In genomic region chr2:197759625-197760292, GRCh38 we compare ENCODE assay signal across 21 cellular contexts. TPM values are rescaled to one million over a fixed set of nuclear protein-coding genes. Genes with fewer than 3 reads are reported as not detected.
A peak's percentile ranks its signal among the peaks of the same experiment; 100 is the strongest.
DNase-seq lines count a peak whose midpoint lies in the region; ATAC-seq, FAIRE-seq and TF ChIP-seq lines count a peak whose summit lies in the region.
"Had no signal": no experiment of that assay in that cellular context is flagged by ENCODE, and none has a peak within 500 bp of the region (broad histone marks: within the 10 kb centered on the region; RNA-seq: fewer than 3 reads in every experiment).

No MANE protein-coding gene starts in this region.

- WGBS in HepG2 (ENCODE audit: low lambda C conversion rate): 15% methylated on average over 4 of the region's 11 CpGs
- no CpG with 5 or more reads among the region's 11 CpGs for WGBS in right lobe of liver (ENCODE audit: insufficient coverage, low coverage, low lambda C conversion rate, missing lambda C conversion rate)
- WGBS in H1 (ENCODE audit: extremely low coverage in 1 of 2, insufficient coverage in 1 of 2, insufficient read length in 1 of 2, insufficient replicate concordance in 2 of 2, low coverage in 1 of 2, low lambda C conversion rate in 2 of 2, missing lambda C conversion rate in 1 of 2), 2 experiments: 91% methylated on average over 11 of the region's 11 CpGs; no CpG with 5 or more reads in 1 of the 2 experiments

- TF ChIP-seq EP300 in HepG2 (IDR thresholded peaks at IDR 0.05; ENCODE audit: low read depth in 2 of 2, low read length in 2 of 2) (no peak), HepG2 (CRISPR knock-in tag; IDR thresholded peaks at IDR 0.05; ENCODE audit: borderline replicate concordance) (no peak), H1 (IDR thresholded peaks at IDR 0.05; ENCODE audit: borderline replicate concordance in 1 of 2, low read depth in 2 of 2, low read length in 2 of 2) (no peak)

- no peaks in the 10 kb centered on the region for H3K23me2 ChIP-seq in H1 (ENCODE audit: low read depth, low read length)

- H4K91ac ChIP-seq in H1 (replicated peaks; ENCODE audit: insufficient read length, low read length): no peak overlapping the region

- H4K20me1 ChIP-seq in HepG2 (ENCODE audit: insufficient read depth, low read length) (no peaks in the 10 kb centered on the region), H1 (replicated peaks in 1 of 2; ENCODE audit: control insufficient read depth in 1 of 2, insufficient read depth in 2 of 2, low read length in 2 of 2) (no peaks in the 10 kb centered on the region)
- H4K20me1 ChIP-seq: BLaER1 had no signal

- no peak overlapping the region for H2BK5ac ChIP-seq in H1 (ENCODE audit: low read depth, low read length)

- no peak overlapping the region for H2AK5ac ChIP-seq in H1 (ENCODE audit: low read depth, low read length)

- H3K79me2 ChIP-seq in HepG2 (ENCODE audit: insufficient read depth, low read length): no peaks in the 10 kb centered on the region
- H3K79me2 ChIP-seq in H1 (ENCODE audit: control insufficient read depth in 1 of 2, insufficient read depth in 2 of 2, low read length in 2 of 2): no peaks in the 10 kb centered on the region

- no peak overlapping the region for H2BK120ac ChIP-seq in H1 (replicated peaks; ENCODE audit: low read depth, low read length)

- POLR2A ChIA-PET in HepG2 (lab: Yijun Ruan, JAX) (no interaction called here), H1 (lab: Charles Lee; ENCODE audit: partially characterized antibody) (no interaction called here)

- peak overlapping the region; percentile 15; the same call in 1 of the 2 replicates for H4K8ac ChIP-seq in H1 (ENCODE audit: extremely low read depth, insufficient read depth, low read length)

- 0 out of 2 replicates have a peak overlapping the region, but pooled peaks have one; percentile 8 for H3K4me2 ChIP-seq in HepG2 (ENCODE audit: low read depth, low read length)
- no peak overlapping the region for H3K4me2 ChIP-seq in H1 (ENCODE audit: insufficient read depth in 1 of 2, low read depth in 2 of 2, low read length in 2 of 2)
- H3K4me2 ChIP-seq: BLaER1 had no signal

- intact Hi-C loops in HepG2 (cut with micrococcal nuclease; ENCODE audit: unreplicated experiment) (no loop called here), right lobe of liver (cut with DNase I) (no loop called here), lower lobe of right lung (cut with DNase I) (no loop called here), vagina (cut with DNase I) (no loop called here)

- H2BK15ac ChIP-seq in H1 (ENCODE audit: low read length): no peak overlapping the region

- FAIRE-seq in HepG2 (lab: Jason Lieb, UNC) (no peak), H1 (lab: Jason Lieb, UNC) (no peak)
- FAIRE-seq: G401.6, GM12892, GM18507 had no signal

- H2AFZ ChIP-seq in HepG2 (ENCODE audit: low read length) (no peak overlapping the region), H1 (ENCODE audit: low read length) (no peak overlapping the region)

- H2BK12ac ChIP-seq in H1 (ENCODE audit: low read depth, low read length): no peak overlapping the region

- no peak for TF ChIP-seq POLR2A in HepG2 (IDR thresholded peaks at IDR 0.05; ENCODE audit: insufficient read depth in 1 of 2, low read depth in 2 of 2, low read length in 2 of 2)
- TF ChIP-seq POLR2A in right lobe of liver (IDR thresholded peaks at IDR 0.05): no peak
- TF ChIP-seq POLR2A in H1 (IDR thresholded peaks at IDR 0.05; ENCODE audit: control extremely low read depth in 1 of 2, low read depth in 2 of 2, low read length in 2 of 2): no peak
- no peak for TF ChIP-seq POLR2A in vagina (IDR thresholded peaks at IDR 0.05)

- BruUV-seq in HepG2 (replicated peaks; lab: Mats Ljungman, UMichigan): no TSS peak

- H3K36me3 ChIP-seq in HepG2 (replicated peaks in 1 of 2; ENCODE audit: control insufficient read depth in 1 of 2, insufficient read depth in 2 of 2, low read length in 2 of 2) (no peaks in the 10 kb centered on the region), right lobe of liver (no peaks in the 10 kb centered on the region), H1 (ENCODE audit: control insufficient read depth in 2 of 4, insufficient read depth in 4 of 4, low read length in 3 of 4) (no peaks in the 10 kb centered on the region), lower lobe of right lung (no peaks in the 10 kb centered on the region), vagina (no peaks in the 10 kb centered on the region)
- H3K36me3 ChIP-seq: BLaER1, HAP-1 had no signal

- ATAC-seq in HepG2 (peak; percentile 71), right lobe of liver (no peak), lower lobe of right lung (peak in 1 of 2 donors; percentile 34), GM21619 (IDR thresholded peaks at IDR 0.05; ENCODE audit: unreplicated experiment) (no peak)

- H3K23ac ChIP-seq in H1 (ENCODE audit: insufficient read length): no peak overlapping the region

- H2BK20ac ChIP-seq in H1 (ENCODE audit: low read length): no peak overlapping the region

- H3K27ac ChIP-seq in HepG2 (ENCODE audit: extremely low read length, insufficient read depth, low read length): no peak overlapping the region
- H3K27ac ChIP-seq in right lobe of liver: no peak overlapping the region
- H3K27ac ChIP-seq in H1 (ENCODE audit: low read depth, low read length): no peak overlapping the region
- no peak overlapping the region for H3K27ac ChIP-seq in lower lobe of right lung
- H3K27ac ChIP-seq in vagina: no peak overlapping the region
- H3K27ac ChIP-seq: BLaER1 had no signal

- H3K4me3 ChIP-seq in HepG2 (replicated peaks in 1 of 3; ENCODE audit: insufficient read depth in 1 of 3, low read depth in 2 of 3, low read length in 3 of 3) (no peak overlapping the region), right lobe of liver (no peak overlapping the region), H1 (ENCODE audit: extremely low read depth in 1 of 4, insufficient read depth in 2 of 4, low read depth in 3 of 4, low read length in 4 of 4) (no peak overlapping the region), lower lobe of right lung (no peak overlapping the region), vagina (no peak overlapping the region)
- H3K4me3 ChIP-seq: BLaER1, HAP-1 had no signal

- no peak overlapping the region for H3K4ac ChIP-seq in H1 (replicated peaks; ENCODE audit: insufficient read length, low read depth, low read length)

- H3K79me1 ChIP-seq in H1 (ENCODE audit: low read depth, low read length): no peaks in the 10 kb centered on the region

- H3K9ac ChIP-seq in HepG2 (ENCODE audit: insufficient read depth, low read depth, low read length) (no peak overlapping the region), H1 (replicated peaks in 1 of 4; ENCODE audit: extremely low read depth in 1 of 4, low read depth in 3 of 4, low read length in 3 of 4) (no peak overlapping the region)
- H3K9ac ChIP-seq: BLaER1 had no signal

- TF ChIP-seq CTCF in HepG2 (CRISPR knock-in tag; IDR thresholded peaks at IDR 0.05) (no peak), right lobe of liver (IDR thresholded peaks at IDR 0.05) (no peak), H1 (IDR thresholded peaks at IDR 0.05; ENCODE audit: control extremely low read depth in 1 of 3, insufficient read depth in 1 of 3, low read depth in 1 of 3, low read length in 3 of 3) (no peak), lower lobe of right lung (IDR thresholded peaks at IDR 0.05) (no peak), vagina (IDR thresholded peaks at IDR 0.05) (no peak)

- peaks cover 14% of the 10 kb centered on the region; the same call in 1 of the 2 replicates for H3K9me3 ChIP-seq in HepG2 (ENCODE audit: low read length)
- H3K9me3 ChIP-seq in right lobe of liver: no peaks in the 10 kb centered on the region
- peaks cover 4% of the 10 kb centered on the region in 2 experiments; a peak in 1 of 4 replicates for H3K9me3 ChIP-seq in H1 (ENCODE audit: insufficient read depth in 2 of 2, low read depth in 1 of 2, low read length in 1 of 2)
- peaks cover 20% of the 10 kb centered on the region for H3K9me3 ChIP-seq in lower lobe of right lung
- no peaks in the 10 kb centered on the region for H3K9me3 ChIP-seq in vagina
- H3K9me3 ChIP-seq: HAP-1 had no signal

- CTCF ChIA-PET in HepG2 (lab: Yijun Ruan, JAX; ENCODE audit: low intra/inter-chr PET ratio, low total read pairs): no interaction called here
- CTCF ChIA-PET in H1 (lab: Charles Lee; ENCODE audit: partially characterized antibody): interaction anchor here (0.8 to 1.7 kb wide), 5 partner anchors 12 to 53 kb away, joined by 3 to 5 read pairs (median 3); no protein-coding TSS in a partner anchor

- H4K5ac ChIP-seq in H1 (ENCODE audit: insufficient read length, low read depth, low read length): no peak overlapping the region

- H3K4me1 ChIP-seq in HepG2 (ENCODE audit: insufficient read depth, low read length): no peaks in the 10 kb centered on the region
- H3K4me1 ChIP-seq in right lobe of liver: no peaks in the 10 kb centered on the region
- no peaks in the 10 kb centered on the region for H3K4me1 ChIP-seq in H1 (replicated peaks in 1 of 4; ENCODE audit: control insufficient read depth in 3 of 4, insufficient read depth in 4 of 4, low read length in 3 of 4)
- H3K4me1 ChIP-seq in lower lobe of right lung: no peaks in the 10 kb centered on the region
- no peaks in the 10 kb centered on the region for H3K4me1 ChIP-seq in vagina
- H3K4me1 ChIP-seq: BLaER1, HAP-1 had no signal

- H3K27me3 ChIP-seq in HepG2 (ENCODE audit: control insufficient read depth in 1 of 2, insufficient read depth in 2 of 2, low read length in 2 of 2) (no peaks in the 10 kb centered on the region; a peak in 1 of 5 replicates), right lobe of liver (no peaks in the 10 kb centered on the region), H1 (replicated peaks in 1 of 4; ENCODE audit: control insufficient read depth in 3 of 4, extremely low read depth in 1 of 4, insufficient read depth in 3 of 4, low read length in 3 of 4) (no peaks in the 10 kb centered on the region), lower lobe of right lung (ENCODE audit: low read depth) (no peaks in the 10 kb centered on the region), vagina (no peaks in the 10 kb centered on the region)
- H3K27me3 ChIP-seq: BLaER1 had no signal

- no peak overlapping the region for H3K18ac ChIP-seq in H1 (ENCODE audit: extremely low read depth, low read length)

- in situ Hi-C loops in HepG2 (cut with HindIII; ENCODE audit: extremely low pct_ligation_motif_present, low pct_unique_long_range_greater_than_20kb): no loop called here

- H3K56ac ChIP-seq in H1 (replicated peaks; ENCODE audit: insufficient read length, low read depth, low read length): no peak overlapping the region

- no peak overlapping the region for H3K14ac ChIP-seq in H1 (ENCODE audit: insufficient read length)

- TF ChIP-seq RAD21 in HepG2 (CRISPR knock-in tag; IDR thresholded peaks at IDR 0.05) (no peak), H1 (IDR thresholded peaks at IDR 0.05 in 1 of 2, conservative IDR thresholded peaks at IDR 0.05 in 1 of 2; ENCODE audit: low read depth in 2 of 2, low read length in 2 of 2) (no peak)

- DNase-seq in HepG2 (ENCODE audit: low spot score): no peak
- no peak for DNase-seq in right lobe of liver
- no peak for DNase-seq in H1 (ENCODE audit: low read depth in 1 of 2, low spot score in 2 of 2)
- DNase-seq in lower lobe of right lung: peak; percentile 14
- no peak for DNase-seq in GM03348 (ENCODE audit: low spot score)
- no peak for DNase-seq in NOMO-1 treated with dmso at 0.1 percent for 144 hours (lab: John Stamatoyannopoulos, UW; ENCODE audit: unreplicated experiment)
- no peak for DNase-seq in vagina (ENCODE audit: extremely low spot score in 2 of 2)
- DNase-seq: 8988T; CD4-positive, alpha-beta memory T cell; DND-41; EL had no signal

RNA-seq across cellular contexts. Expression of gene BOLL, which starts 25.4 kb away (rescaled TPM):
- total RNA-seq in HepG2 (2016; rRNA removed; fragmentation: Illumina TruSeq; extraction: Trizol) (not detected in 2 replicates), right lobe of liver (not detected), lower lobe of right lung (not detected), vagina (not detected)
- not detected in 2 replicates for total RNA-seq in HepG2 (2016; cell fraction: cytosol; rRNA removed; fragmentation: Illumina TruSeq; extraction: Trizol; ENCODE audit: low read depth)
- not detected in 2 replicates for total RNA-seq in HepG2 (2016; cell fraction: insoluble cytoplasmic fraction; rRNA removed; fragmentation: Illumina TruSeq; extraction: Trizol)
- not detected in 2 replicates for total RNA-seq in HepG2 (2016; cell fraction: membrane; rRNA removed; fragmentation: Illumina TruSeq; extraction: Trizol)
- not detected in 2 replicates for total RNA-seq in HepG2 (2016; cell fraction: nucleus; rRNA removed; fragmentation: Illumina TruSeq; extraction: Trizol)
- polyA plus RNA-seq in HepG2 (2011; rRNA removed) (not detected in 2 replicates), H1 (2011; rRNA removed) (0.03 TPM in 1 of 2 replicates, not detected in the other)
- polyA plus RNA-seq in HepG2 (2011; cell fraction: cytosol; rRNA removed): not detected in 2 replicates
- not detected in 2 replicates for polyA plus RNA-seq in HepG2 (2011; cell fraction: nucleus; rRNA removed)
- not detected in 2 replicates for polyA plus RNA-seq in HepG2 (2012)
- polyA plus RNA-seq in HepG2 (2016; cell fraction: cytosol; fragmentation: Illumina TruSeq; extraction: Trizol; ENCODE audit: low read depth): not detected in 2 replicates
- polyA plus RNA-seq in HepG2 (2016; cell fraction: insoluble cytoplasmic fraction; fragmentation: Illumina TruSeq; extraction: Trizol; ENCODE audit: low read depth): not detected in 2 replicates
- not detected in 2 replicates for polyA plus RNA-seq in HepG2 (2016; cell fraction: membrane; fragmentation: Illumina TruSeq; extraction: Trizol; ENCODE audit: low read depth)
- polyA plus RNA-seq in HepG2 (2016; cell fraction: nucleus; fragmentation: Illumina TruSeq; extraction: Trizol; ENCODE audit: insufficient read depth, low read depth): not detected in 2 replicates
- not detected in 2 replicates for polyA minus RNA-seq in HepG2 (2011; rRNA and poly(A)+ RNA removed; ENCODE audit: low replicate concordance)
- polyA minus RNA-seq in HepG2 (2011; cell fraction: cytosol; rRNA and poly(A)+ RNA removed): not detected in 2 replicates
- not detected in 2 replicates for polyA minus RNA-seq in HepG2 (2011; cell fraction: nucleus; rRNA and poly(A)+ RNA removed)
- total RNA-seq in H1 (2021; fragmentation: NEBNext Ultra II Directional; extraction: Animal tissue kit (Norgen Biotek cat#: 25700)): not detected in 2 replicates
- not detected for polyA plus RNA-seq in H1 (2011; cell fraction: cytosol; rRNA removed)
- polyA plus RNA-seq in H1 (2011; cell fraction: nucleus; rRNA removed): not detected
- 0.33 TPM in 1 of 4 replicates, not detected in the others for polyA plus RNA-seq in H1 (2012, experiment 1 of 2)
- not detected for polyA plus RNA-seq in H1 (2012, experiment 2 of 2)
- not detected for polyA plus RNA-seq in H1 (2013, experiment 1 of 2)
- 0.09 TPM for polyA plus RNA-seq in H1 (2013, experiment 2 of 2)
- polyA minus RNA-seq in H1 (2011; rRNA and poly(A)+ RNA removed): not detected in 2 replicates
- not detected for polyA minus RNA-seq in H1 (2011; cell fraction: cytosol; rRNA and poly(A)+ RNA removed)
- polyA minus RNA-seq in H1 (2011; cell fraction: nucleus; rRNA and poly(A)+ RNA removed): not detected
- total RNA-seq: A673; CD4-positive, alpha-beta memory T cell; H4 had no signal
- polyA plus RNA-seq: AG04450; CD14-positive monocyte; CD4-positive, alpha-beta memory T cell had no signal

RNA-seq across cellular contexts. Expression of gene PLCL1, which starts 44.6 kb away (rescaled TPM):
- total RNA-seq in HepG2 (2016; rRNA removed; fragmentation: Illumina TruSeq; extraction: Trizol): not detected in 2 replicates
- not detected in 2 replicates for total RNA-seq in HepG2 (2016; cell fraction: cytosol; rRNA removed; fragmentation: Illumina TruSeq; extraction: Trizol; ENCODE audit: low read depth)
- not detected in 2 replicates for total RNA-seq in HepG2 (2016; cell fraction: insoluble cytoplasmic fraction; rRNA removed; fragmentation: Illumina TruSeq; extraction: Trizol)
- not detected in 2 replicates for total RNA-seq in HepG2 (2016; cell fraction: membrane; rRNA removed; fragmentation: Illumina TruSeq; extraction: Trizol)
- total RNA-seq in HepG2 (2016; cell fraction: nucleus; rRNA removed; fragmentation: Illumina TruSeq; extraction: Trizol): not detected in 2 replicates
- polyA plus RNA-seq in HepG2 (2011; rRNA removed): not detected in 2 replicates
- polyA plus RNA-seq in HepG2 (2011; cell fraction: cytosol; rRNA removed): not detected in 2 replicates
- not detected in 2 replicates for polyA plus RNA-seq in HepG2 (2011; cell fraction: nucleus; rRNA removed)
- not detected in 2 replicates for polyA plus RNA-seq in HepG2 (2012)
- not detected in 2 replicates for polyA plus RNA-seq in HepG2 (2016; cell fraction: cytosol; fragmentation: Illumina TruSeq; extraction: Trizol; ENCODE audit: low read depth)
- not detected in 2 replicates for polyA plus RNA-seq in HepG2 (2016; cell fraction: insoluble cytoplasmic fraction; fragmentation: Illumina TruSeq; extraction: Trizol; ENCODE audit: low read depth)
- polyA plus RNA-seq in HepG2 (2016; cell fraction: membrane; fragmentation: Illumina TruSeq; extraction: Trizol; ENCODE audit: low read depth): not detected in 2 replicates
- not detected in 2 replicates for polyA plus RNA-seq in HepG2 (2016; cell fraction: nucleus; fragmentation: Illumina TruSeq; extraction: Trizol; ENCODE audit: insufficient read depth, low read depth)
- polyA minus RNA-seq in HepG2 (2011; rRNA and poly(A)+ RNA removed; ENCODE audit: low replicate concordance): 0.06 and 0.28 TPM in 2 replicates
- not detected in 2 replicates for polyA minus RNA-seq in HepG2 (2011; cell fraction: cytosol; rRNA and poly(A)+ RNA removed)
- not detected in 2 replicates for polyA minus RNA-seq in HepG2 (2011; cell fraction: nucleus; rRNA and poly(A)+ RNA removed)
- total RNA-seq in right lobe of liver: under 1 TPM; 0.12 to 0.37 (median 0.24) TPM
- not detected in 2 replicates for total RNA-seq in H1 (2021; fragmentation: NEBNext Ultra II Directional; extraction: Animal tissue kit (Norgen Biotek cat#: 25700))
- polyA plus RNA-seq in H1 (2011; rRNA removed): not detected in 2 replicates
- polyA plus RNA-seq in H1 (2011; cell fraction: cytosol; rRNA removed): 0.03 TPM
- not detected for polyA plus RNA-seq in H1 (2011; cell fraction: nucleus; rRNA removed)
- 0.18 TPM in 1 of 4 replicates, not detected in the others for polyA plus RNA-seq in H1 (2012, experiment 1 of 2)
- polyA plus RNA-seq in H1 (2012, experiment 2 of 2): not detected
- polyA plus RNA-seq in H1 (2013, experiment 1 of 2): under 0.01 TPM
- polyA plus RNA-seq in H1 (2013, experiment 2 of 2): 0.02 TPM
- 0.06 TPM in 1 of 2 replicates, not detected in the other for polyA minus RNA-seq in H1 (2011; rRNA and poly(A)+ RNA removed)
- not detected for polyA minus RNA-seq in H1 (2011; cell fraction: cytosol; rRNA and poly(A)+ RNA removed)
- 0.30 TPM for polyA minus RNA-seq in H1 (2011; cell fraction: nucleus; rRNA and poly(A)+ RNA removed)
- 6.3 TPM for total RNA-seq in lower lobe of right lung
- 6.6 TPM for total RNA-seq in vagina
- total RNA-seq: A673 had no signal

RNA-seq across cellular contexts. Expression of gene MARS2, which starts 54.6 kb away (rescaled TPM):
- total RNA-seq in HepG2 (2016; rRNA removed; fragmentation: Illumina TruSeq; extraction: Trizol): 16.2 and 19.5 TPM in 2 replicates
- 1.6 TPM in 2 replicates for total RNA-seq in HepG2 (2016; cell fraction: cytosol; rRNA removed; fragmentation: Illumina TruSeq; extraction: Trizol; ENCODE audit: low read depth)
- 16.1 and 18.2 TPM in 2 replicates for total RNA-seq in HepG2 (2016; cell fraction: insoluble cytoplasmic fraction; rRNA removed; fragmentation: Illumina TruSeq; extraction: Trizol)
- 5.7 and 6.3 TPM in 2 replicates for total RNA-seq in HepG2 (2016; cell fraction: membrane; rRNA removed; fragmentation: Illumina TruSeq; extraction: Trizol)
- 13.7 and 13.8 TPM in 2 replicates for total RNA-seq in HepG2 (2016; cell fraction: nucleus; rRNA removed; fragmentation: Illumina TruSeq; extraction: Trizol)
- polyA plus RNA-seq in HepG2 (2011; rRNA removed): 6.9 and 7.7 TPM in 2 replicates
- polyA plus RNA-seq in HepG2 (2011; cell fraction: cytosol; rRNA removed): 4.5 and 5.9 TPM in 2 replicates
- 9.2 and 10.2 TPM in 2 replicates for polyA plus RNA-seq in HepG2 (2011; cell fraction: nucleus; rRNA removed)
- polyA plus RNA-seq in HepG2 (2012): 8.2 and 9.2 TPM in 2 replicates
- 0.59 and 0.63 TPM in 2 replicates for polyA plus RNA-seq in HepG2 (2016; cell fraction: cytosol; fragmentation: Illumina TruSeq; extraction: Trizol; ENCODE audit: low read depth)
- polyA plus RNA-seq in HepG2 (2016; cell fraction: insoluble cytoplasmic fraction; fragmentation: Illumina TruSeq; extraction: Trizol; ENCODE audit: low read depth): 18.9 and 19.6 TPM in 2 replicates
- polyA plus RNA-seq in HepG2 (2016; cell fraction: membrane; fragmentation: Illumina TruSeq; extraction: Trizol; ENCODE audit: low read depth): 3.1 and 3.7 TPM in 2 replicates
- 12.7 and 14.0 TPM in 2 replicates for polyA plus RNA-seq in HepG2 (2016; cell fraction: nucleus; fragmentation: Illumina TruSeq; extraction: Trizol; ENCODE audit: insufficient read depth, low read depth)
- 21.5 and 21.9 TPM in 2 replicates for polyA minus RNA-seq in HepG2 (2011; rRNA and poly(A)+ RNA removed; ENCODE audit: low replicate concordance)
- polyA minus RNA-seq in HepG2 (2011; cell fraction: cytosol; rRNA and poly(A)+ RNA removed): 8.2 and 10.2 TPM in 2 replicates
- 27.7 and 32.0 TPM in 2 replicates for polyA minus RNA-seq in HepG2 (2011; cell fraction: nucleus; rRNA and poly(A)+ RNA removed)
- 10 to 100 TPM in 2 of 6 experiments, 1 to 10 TPM in 4; 5.1 to 15.1 (median 6.6) TPM for total RNA-seq in right lobe of liver
- total RNA-seq in H1 (2021; fragmentation: NEBNext Ultra II Directional; extraction: Animal tissue kit (Norgen Biotek cat#: 25700)): 26.8 and 27.2 TPM in 2 replicates
- 15.7 and 18.9 TPM in 2 replicates for polyA plus RNA-seq in H1 (2011; rRNA removed)
- polyA plus RNA-seq in H1 (2011; cell fraction: cytosol; rRNA removed): 14.5 TPM
- polyA plus RNA-seq in H1 (2011; cell fraction: nucleus; rRNA removed): 29.7 TPM
- polyA plus RNA-seq in H1 (2012, experiment 1 of 2): 15.5 to 21.2 TPM (median 17.2 TPM) in 4 replicates
- 15.7 TPM for polyA plus RNA-seq in H1 (2012, experiment 2 of 2)
- polyA plus RNA-seq in H1 (2013, experiment 1 of 2): 15.6 TPM
- polyA plus RNA-seq in H1 (2013, experiment 2 of 2): 13.8 TPM
- polyA minus RNA-seq in H1 (2011; rRNA and poly(A)+ RNA removed): 37.6 and 40.7 TPM in 2 replicates
- 18.6 TPM for polyA minus RNA-seq in H1 (2011; cell fraction: cytosol; rRNA and poly(A)+ RNA removed)
- polyA minus RNA-seq in H1 (2011; cell fraction: nucleus; rRNA and poly(A)+ RNA removed): 49.0 TPM
- total RNA-seq in lower lobe of right lung: 5.0 TPM
- total RNA-seq in vagina: 8.3 TPM
